ENCODE assay signal across 8 cellular contexts in the genomic region with DNA sequence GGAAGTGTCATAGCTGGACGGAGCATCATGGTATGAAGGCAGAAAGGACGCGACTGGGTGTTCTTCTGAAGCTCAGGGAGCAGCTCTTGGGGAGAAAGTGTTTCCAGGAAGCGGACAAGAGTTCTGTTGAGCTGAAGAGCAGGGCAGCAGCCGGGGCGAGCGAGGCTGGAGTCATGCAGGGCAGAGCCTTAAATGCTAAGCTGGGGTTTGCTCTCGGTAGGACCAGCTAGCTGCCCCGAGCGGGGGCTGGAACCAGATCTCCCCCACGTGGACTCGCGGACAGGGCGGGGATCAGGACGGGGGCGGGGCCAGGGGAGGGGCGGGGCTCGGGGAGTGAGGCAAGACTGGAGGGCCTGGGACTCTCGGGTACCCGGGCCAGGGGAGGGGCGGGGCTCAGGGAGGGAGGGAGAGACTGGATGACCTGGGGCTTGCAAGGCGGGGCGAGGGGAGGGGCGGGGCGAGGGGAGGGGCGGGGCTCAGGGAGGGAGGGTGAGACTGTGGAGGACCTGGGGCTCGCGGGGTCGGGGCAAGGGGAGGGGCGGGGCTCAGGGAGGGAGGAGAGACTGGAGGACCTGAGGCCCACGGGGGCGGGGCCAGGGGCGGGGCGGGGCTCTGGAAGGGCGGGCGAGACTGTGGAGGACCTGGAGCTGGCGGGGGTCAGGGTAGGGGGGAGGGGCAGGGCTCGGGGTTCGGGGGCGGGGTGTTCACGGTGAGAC. TPM values are rescaled to one million over a fixed set of nuclear protein-coding genes. Genes with fewer than 3 reads are reported as not detected.
DNase-seq lines count a peak whose midpoint lies in the region; ATAC-seq and TF ChIP-seq lines count a peak whose summit lies in the region.

No MANE protein-coding gene starts in this region.

- peaks cover 8% of the 10 kb centered on the region for H3K4me1 ChIP-seq in IMR-90 (ENCODE audit: control insufficient read depth, insufficient read depth, low read length)

- intact Hi-C loops in IMR-90 (cut with micrococcal nuclease): no loop called here
- intact Hi-C loops in activated T-helper 1 cell treated with anti-CD3 and anti-CD28 coated beads, Interleukin-12 subunit alpha, Interleukin-12 subunit beta, Interleukin-2, Interleukin-4 antibody, amounts not matched to agents 30 ng/mL and 10 ng/mL and 1 ng/mL, durations not matched to agents 14 hours and 24 hours and 36 hours (cut with micrococcal nuclease): loop anchor here (1.0 to 10.0 kb wide), 8 partner anchors 8 to 1280 kb away; a partner anchor contains a TSS

- H3K4me3 ChIP-seq in IMR-90 (ENCODE audit: insufficient read depth, low read depth, low read length): peak overlapping the region; percentile 97

- H3K27me3 ChIP-seq in IMR-90 (ENCODE audit: control insufficient read depth, insufficient read depth, low read length): no peaks in the 10 kb centered on the region

- peak; percentile 59 for ATAC-seq in GM21515 (IDR thresholded peaks at IDR 0.05; ENCODE audit: unreplicated experiment)
- peak; percentile 86 for ATAC-seq in IMR-90 (ENCODE audit: low read depth)
- ATAC-seq in naive B cell (ENCODE audit: low read depth in 2 of 2): peak; percentile 75 to 80

- no peaks in the 10 kb centered on the region for H3K9me3 ChIP-seq in IMR-90 (ENCODE audit: control insufficient read depth, insufficient read depth, low read length)

- peaks cover 17 to 34% of the 10 kb centered on the region in 2 experiments for H3K79me1 ChIP-seq in IMR-90 (ENCODE audit: low read depth in 1 of 2, low read length in 2 of 2)

- H3K4ac ChIP-seq in IMR-90 (ENCODE audit: low read depth, low read length): peak overlapping the region; percentile 20; the same call in 1 of the 2 replicates

- peak overlapping the region; percentile 94 for H2BK5ac ChIP-seq in IMR-90 (ENCODE audit: low read depth, low read length, poor library complexity, severe bottlenecking)

- no peak overlapping the region; the same call in 1 of the 2 replicates for H4K5ac ChIP-seq in IMR-90 (ENCODE audit: low read depth, low read length)

- peak overlapping the region; percentile 38 for H3K9ac ChIP-seq in IMR-90 (ENCODE audit: low read depth, low read length)

- H2AK9ac ChIP-seq in IMR-90 (replicated peaks; ENCODE audit: low read depth, low read length, poor library complexity): no peak overlapping the region

- peak overlapping the region; percentile 90 for H2AFZ ChIP-seq in IMR-90 (replicated peaks; ENCODE audit: low read length, poor library complexity)

- H3K27me3 Mint-ChIP-seq in activated T-helper 1 cell treated with anti-CD3 and anti-CD28 coated beads, Interleukin-12 subunit alpha, Interleukin-12 subunit beta, Interleukin-2, Interleukin-4 antibody, amounts not matched to agents 30 ng/mL and 10 ng/mL and 1 ng/mL, durations not matched to agents 14 hours and 24 hours and 36 hours (ENCODE audit: insufficient read depth): peaks cover 15% of the 10 kb centered on the region
- H3K27me3 Mint-ChIP-seq in naive B cell: no peaks in the 10 kb centered on the region

- H3K36me3 ChIP-seq in IMR-90 (ENCODE audit: control insufficient read depth, insufficient read depth, low read length): no peaks in the 10 kb centered on the region

- H3K36me3 Mint-ChIP-seq in activated T-helper 1 cell treated with anti-CD3 and anti-CD28 coated beads, Interleukin-12 subunit alpha, Interleukin-12 subunit beta, Interleukin-2, Interleukin-4 antibody, amounts not matched to agents 30 ng/mL and 10 ng/mL and 1 ng/mL, durations not matched to agents 14 hours and 24 hours and 36 hours (ENCODE audit: low read depth): peaks cover 12% of the 10 kb centered on the region
- no peaks in the 10 kb centered on the region for H3K36me3 Mint-ChIP-seq in naive B cell

- no peak overlapping the region; the same call in 1 of the 2 replicates for H2BK120ac ChIP-seq in IMR-90 (ENCODE audit: low read depth, low read length)

- no peak overlapping the region for H2BK20ac ChIP-seq in IMR-90 (ENCODE audit: low read depth, low read length)

- peak overlapping the region; percentile 73 for H3K27ac Mint-ChIP-seq in activated T-helper 1 cell treated with anti-CD3 and anti-CD28 coated beads, Interleukin-12 subunit alpha, Interleukin-12 subunit beta, Interleukin-2, Interleukin-4 antibody, amounts not matched to agents 30 ng/mL and 10 ng/mL and 1 ng/mL, durations not matched to agents 14 hours and 24 hours and 36 hours
- H3K27ac Mint-ChIP-seq in naive B cell: peak overlapping the region; percentile 34 to 93 (median 80)

- WGBS in IMR-90 (ENCODE audit: extremely low coverage in 2 of 2, insufficient read length in 1 of 2), 2 experiments: 0% methylated on average over 3 of the region's 41 CpGs; no CpG with 5 or more reads in 1 of the 2 experiments

- no peak overlapping the region for H4K91ac ChIP-seq in IMR-90 (ENCODE audit: insufficient read depth, low read depth, low read length)

- H3K9me1 ChIP-seq in IMR-90 (ENCODE audit: insufficient read depth, low read length): peaks cover 8% of the 10 kb centered on the region

- peak overlapping the region; percentile 8; the same call in 1 of the 2 replicates for H3K18ac ChIP-seq in IMR-90 (ENCODE audit: low read depth, low read length)

- H4K20me1 ChIP-seq in IMR-90 (ENCODE audit: insufficient read depth, low read length): no peaks in the 10 kb centered on the region

- H3K4me2 ChIP-seq in IMR-90 (ENCODE audit: low read depth, low read length): peak overlapping the region; percentile 88

- in situ Hi-C loops in IMR-90 (cut with MboI; ENCODE audit: low sequenced_read_pairs): no loop called here

- dilution Hi-C loops in IMR-90 (cut with HindIII; ENCODE audit: low sequenced_read_pairs, unreplicated experiment): no loop called here

- peak overlapping the region; percentile 94 for H3K27ac ChIP-seq in IMR-90 (ENCODE audit: insufficient read depth, low read length)

- 0 out of 3 replicates have a peak overlapping the region, but pooled peaks have one; percentile 10 for H2BK15ac ChIP-seq in IMR-90 (ENCODE audit: low read depth, low read length)

- POLR2A ChIA-PET in IMR-90 (lab: Charles Lee; ENCODE audit: unreplicated experiment): interaction anchor here (0.5 kb wide), 1 partner anchor 8 kb away, joined by 3 read pairs; no protein-coding TSS in a partner anchor

- BruUV-seq in IMR-90 (replicated peaks; lab: Mats Ljungman, UMichigan): no TSS peak

- no peak; the same call in 1 of the 2 replicates for TF ChIP-seq POLR2A in IMR-90 (IDR thresholded peaks at IDR 0.05; ENCODE audit: low read depth, low read length)

- peak overlapping the region; percentile 10; the same call in 1 of the 2 replicates for H3K14ac ChIP-seq in IMR-90 (replicated peaks; ENCODE audit: low read depth, low read length)

- H3K23ac ChIP-seq in IMR-90 (ENCODE audit: low read depth, low read length): no peak overlapping the region

- H3K4me1 Mint-ChIP-seq in activated T-helper 1 cell treated with anti-CD3 and anti-CD28 coated beads, Interleukin-12 subunit alpha, Interleukin-12 subunit beta, Interleukin-2, Interleukin-4 antibody, amounts not matched to agents 30 ng/mL and 10 ng/mL and 1 ng/mL, durations not matched to agents 14 hours and 24 hours and 36 hours (ENCODE audit: low read depth): peaks cover 35% of the 10 kb centered on the region
- H3K4me1 Mint-ChIP-seq in naive B cell: peaks cover 14 to 21% (median 16%) of the 10 kb centered on the region in 3 donors

- no peaks in the 10 kb centered on the region for H3K9me3 Mint-ChIP-seq in activated T-helper 1 cell treated with anti-CD3 and anti-CD28 coated beads, Interleukin-12 subunit alpha, Interleukin-12 subunit beta, Interleukin-2, Interleukin-4 antibody, amounts not matched to agents 30 ng/mL and 10 ng/mL and 1 ng/mL, durations not matched to agents 14 hours and 24 hours and 36 hours
- H3K9me3 Mint-ChIP-seq in naive B cell: no peaks in the 10 kb centered on the region

- H3K4me3 Mint-ChIP-seq in activated T-helper 1 cell treated with anti-CD3 and anti-CD28 coated beads, Interleukin-12 subunit alpha, Interleukin-12 subunit beta, Interleukin-2, Interleukin-4 antibody, amounts not matched to agents 30 ng/mL and 10 ng/mL and 1 ng/mL, durations not matched to agents 14 hours and 24 hours and 36 hours: peak overlapping the region; percentile 90
- peak overlapping the region; percentile 83 to 95 (median 88) for H3K4me3 Mint-ChIP-seq in naive B cell

- TF ChIP-seq RAD21 in IMR-90 (IDR thresholded peaks at IDR 0.05; ENCODE audit: low read length): no peak

- H3K56ac ChIP-seq in IMR-90 (ENCODE audit: extremely low read depth, insufficient read depth, low read length): no peak overlapping the region

- DNase-seq in COLO829 (ENCODE audit: low spot score): peak; percentile 88
- DNase-seq in IMR-90: peak; percentile 90
- DNase-seq in RPMI7951 (ENCODE audit: low read depth): peak; percentile 95
- peak; percentile 74 for DNase-seq in activated T-helper 1 cell treated with anti-CD3 and anti-CD28 coated beads, Interleukin-12 subunit alpha, Interleukin-12 subunit beta, Interleukin-2, Interleukin-4 antibody, amounts not matched to agents 30 ng/mL and 10 ng/mL and 1 ng/mL, durations not matched to agents 14 hours and 24 hours and 36 hours (ENCODE audit: low spot score)
- peak; percentile 95 for DNase-seq in fibroblast of gingiva (ENCODE audit: low read depth)
- DNase-seq in naive B cell: peak; percentile 70
- peak; percentile 87 for DNase-seq in stimulated activated CD8-positive, alpha-beta memory T cell treated with anti-CD3 and anti-CD28 coated beads, Interleukin-7, amount 100 ng/mL, for 24 hours (ENCODE audit: low read depth)

- H2AK5ac ChIP-seq in IMR-90 (ENCODE audit: low read depth, low read length): no peak overlapping the region

- H4K8ac ChIP-seq in IMR-90 (ENCODE audit: low read depth in 2 of 2, low read length in 2 of 2): peak overlapping the region; percentile 17 to 41; a peak in 3 of 4 replicates

- CTCF ChIA-PET in IMR-90 (lab: Yijun Ruan, JAX): interaction anchor here (1.1 kb wide), 1 partner anchor 92 kb away, joined by 3 read pairs; no protein-coding TSS in a partner anchor

- TF ChIP-seq CTCF in IMR-90 (conservative IDR thresholded peaks at IDR 0.05; ENCODE audit: low read depth, low read length): no peak

TF ChIP-seq in IMR-90, 13 proteins besides CTCF, POLR2A, EP300 and RAD21 (continues in another document):
- TF ChIP-seq NFE2L2 (IDR thresholded peaks at IDR 0.05; ENCODE audit: low read depth, low read length): no peak
- TF ChIP-seq MXI1 (IDR thresholded peaks at IDR 0.05; ENCODE audit: borderline replicate concordance, low read depth, low read length): peak; percentile 69; the same call in 1 of the 2 replicates
- no peak for TF ChIP-seq RCOR1 (IDR thresholded peaks at IDR 0.05; ENCODE audit: insufficient replicate concordance, low read length)

RNA-seq across cellular contexts. Expression of a gene that starts 0.5 kb away (rescaled TPM):
- 36.9 and 48.6 TPM in 2 replicates for total RNA-seq in IMR-90 (2012; rRNA removed)
- polyA plus RNA-seq in IMR-90 (2012; rRNA removed): 43.1 and 50.6 TPM in 2 replicates
- 45.3 and 59.7 TPM in 2 replicates for polyA plus RNA-seq in IMR-90 (2012; cell fraction: cytosol; rRNA removed)
- 75.0 and 78.4 TPM in 2 replicates for polyA plus RNA-seq in IMR-90 (2012; cell fraction: nucleus; rRNA removed; ENCODE audit: low replicate concordance)
- 162 and 172 TPM in 2 replicates for total RNA-seq in RPMI7951 (2014; rRNA removed; shearing (Covaris generic))
- 78.8 and 81.4 TPM in 2 replicates for total RNA-seq in activated T-helper 1 cell treated with anti-CD3 and anti-CD28 coated beads, Interleukin-12 subunit alpha, Interleukin-12 subunit beta, Interleukin-2, Interleukin-4 antibody, amounts not matched to agents 30 ng/mL and 10 ng/mL and 1 ng/mL, durations not matched to agents 14 hours and 24 hours and 36 hours
- 1 to 10 TPM in 2 of 6 donors, under 1 TPM in 3, not detected in 1; 0.58 to 1.7 (median 0.97) TPM for polyA plus RNA-seq in naive B cell (ENCODE audit: low read depth in 6 of 6)

Comparison
In these comparisons a context has a peak if more than half of its experiments do, and no peak if none do; other contexts are left out.
1. Peak in every context shown above with its lines: DNase-seq, ATAC-seq, H3K4me3 ChIP-seq and H3K27ac ChIP-seq.